In genomic region chr4:54784188-54784671, GRCh38 we compare ENCODE assay signal across 9 cellular contexts.
DNase-seq lines count a peak whose midpoint lies in the region; ATAC-seq and TF ChIP-seq lines count a peak whose summit lies in the region.
"Had no signal": no experiment of that assay in that cellular context is flagged by ENCODE, and none has a peak within 500 bp of the region (broad histone marks: within the 10 kb centered on the region; RNA-seq: fewer than 3 reads in every experiment).

No MANE protein-coding gene starts in this region.

- H3K36me3 ChIP-seq in stomach smooth muscle (ENCODE audit: control insufficient read depth in 2 of 2, insufficient read depth in 2 of 2, low read length in 2 of 2), result no peaks in the 10 kb centered on the region
- H3K36me3 ChIP-seq in BE2C, result no peaks in the 10 kb centered on the region

- no peak overlapping the region for H3K9ac ChIP-seq in stomach smooth muscle (ENCODE audit: low read length in 2 of 2)

- intact Hi-C loops in activated T-helper 1 cell treated with anti-CD3 and anti-CD28 coated beads, Interleukin-12 subunit alpha, Interleukin-12 subunit beta, Interleukin-2, Interleukin-4 antibody, amounts not matched to agents 30 ng/mL and 10 ng/mL and 1 ng/mL, durations not matched to agents 14 hours and 24 hours and 36 hours (cut with micrococcal nuclease), result no loop called here

- H3K36me3 Mint-ChIP-seq in activated T-helper 1 cell treated with anti-CD3 and anti-CD28 coated beads, Interleukin-12 subunit alpha, Interleukin-12 subunit beta, Interleukin-2, Interleukin-4 antibody, amounts not matched to agents 30 ng/mL and 10 ng/mL and 1 ng/mL, durations not matched to agents 14 hours and 24 hours and 36 hours (ENCODE audit: low read depth), result no peaks in the 10 kb centered on the region

- no peak overlapping the region for H3K4me3 ChIP-seq in HFF-Myc (replicated peaks; ENCODE audit: low read depth, low read length)
- H3K4me3 ChIP-seq in stomach smooth muscle (ENCODE audit: low read length in 2 of 2), result no peak overlapping the region
- H3K4me3 ChIP-seq in BE2C (ENCODE audit: low read depth, low read length), result no peak overlapping the region

- no peaks in the 10 kb centered on the region for H3K27me3 Mint-ChIP-seq in activated T-helper 1 cell treated with anti-CD3 and anti-CD28 coated beads, Interleukin-12 subunit alpha, Interleukin-12 subunit beta, Interleukin-2, Interleukin-4 antibody, amounts not matched to agents 30 ng/mL and 10 ng/mL and 1 ng/mL, durations not matched to agents 14 hours and 24 hours and 36 hours (ENCODE audit: insufficient read depth)
- H3K27me3 Mint-ChIP-seq: activated CD8-positive, alpha-beta T cell treated with anti-CD3 and anti-CD28 coated beads for 36 hours had no signal

- peak overlapping the region; percentile 31 for H3K27ac ChIP-seq in stomach smooth muscle (ENCODE audit: low read length)

- H3K4me1 ChIP-seq in stomach smooth muscle (ENCODE audit: control insufficient read depth, insufficient read depth, low read length) (peaks cover 6% of the 10 kb centered on the region), BE2C (no peaks in the 10 kb centered on the region)

- H3K9me3 ChIP-seq in stomach smooth muscle (ENCODE audit: control insufficient read depth in 2 of 2, low read length in 2 of 2) (no peaks in the 10 kb centered on the region), BE2C (no peaks in the 10 kb centered on the region)

- H3K27ac Mint-ChIP-seq in activated T-helper 1 cell treated with anti-CD3 and anti-CD28 coated beads, Interleukin-12 subunit alpha, Interleukin-12 subunit beta, Interleukin-2, Interleukin-4 antibody, amounts not matched to agents 30 ng/mL and 10 ng/mL and 1 ng/mL, durations not matched to agents 14 hours and 24 hours and 36 hours, result no peak overlapping the region
- H3K27ac Mint-ChIP-seq: activated CD8-positive, alpha-beta T cell treated with anti-CD3 and anti-CD28 coated beads for 36 hours had no signal

- TF ChIP-seq CTCF in HFF-Myc (IDR thresholded peaks at IDR 0.05; ENCODE audit: low read depth, low read length, missing control alignments) (no peak), BE2C (IDR thresholded peaks at IDR 0.05; ENCODE audit: low read depth, low read length) (no peak)

- no peak overlapping the region for H3K4me3 Mint-ChIP-seq in activated T-helper 1 cell treated with anti-CD3 and anti-CD28 coated beads, Interleukin-12 subunit alpha, Interleukin-12 subunit beta, Interleukin-2, Interleukin-4 antibody, amounts not matched to agents 30 ng/mL and 10 ng/mL and 1 ng/mL, durations not matched to agents 14 hours and 24 hours and 36 hours
- H3K4me3 Mint-ChIP-seq: activated CD8-positive, alpha-beta T cell treated with anti-CD3 and anti-CD28 coated beads for 36 hours had no signal

- H3K4me1 Mint-ChIP-seq in activated T-helper 1 cell treated with anti-CD3 and anti-CD28 coated beads, Interleukin-12 subunit alpha, Interleukin-12 subunit beta, Interleukin-2, Interleukin-4 antibody, amounts not matched to agents 30 ng/mL and 10 ng/mL and 1 ng/mL, durations not matched to agents 14 hours and 24 hours and 36 hours (ENCODE audit: low read depth), result no peaks in the 10 kb centered on the region

- DNase-seq in HFF-Myc (ENCODE audit: extremely low read depth, low read depth) (peak; percentile 89), brain pericyte (ENCODE audit: low read depth, low spot score) (peak; percentile 58), left lobe of liver (ENCODE audit: low spot score) (peak; percentile 46), DMS 273 treated with DMSO at 0.1 percent for 48 hours (lab: John Stamatoyannopoulos, UW) (no peak), BE2C (no peak)
- DNase-seq in activated effector memory CD4-positive, alpha-beta T cell treated with anti-CD3 and anti-CD28 coated beads, Interleukin-2, amount 50 U/mL, for 16 hours, result no peak
- DNase-seq in activated T-helper 1 cell treated with anti-CD3 and anti-CD28 coated beads, Interleukin-12 subunit alpha, Interleukin-12 subunit beta, Interleukin-2, Interleukin-4 antibody, amounts not matched to agents 30 ng/mL and 10 ng/mL and 1 ng/mL, durations not matched to agents 14 hours and 24 hours and 36 hours (ENCODE audit: low spot score), result no peak
- DNase-seq: activated CD8-positive, alpha-beta T cell treated with anti-CD3 and anti-CD28 coated beads for 36 hours had no signal

- ATAC-seq in left lobe of liver, result peak; percentile 62
- ATAC-seq: activated CD8-positive, alpha-beta T cell treated with anti-CD3 and anti-CD28 coated beads for 36 hours had no signal

- no peaks in the 10 kb centered on the region for H3K9me3 Mint-ChIP-seq in activated T-helper 1 cell treated with anti-CD3 and anti-CD28 coated beads, Interleukin-12 subunit alpha, Interleukin-12 subunit beta, Interleukin-2, Interleukin-4 antibody, amounts not matched to agents 30 ng/mL and 10 ng/mL and 1 ng/mL, durations not matched to agents 14 hours and 24 hours and 36 hours
- H3K9me3 Mint-ChIP-seq: activated CD8-positive, alpha-beta T cell treated with anti-CD3 and anti-CD28 coated beads for 36 hours had no signal

- H3K27me3 ChIP-seq in stomach smooth muscle (ENCODE audit: control insufficient read depth in 1 of 2, insufficient read depth in 2 of 2, low read length in 2 of 2) (no peaks in the 10 kb centered on the region), BE2C (no peaks in the 10 kb centered on the region)

Comparison
In these comparisons a context has a peak if more than half of its experiments do, and no peak if none do; other contexts are left out.
1. DNase-seq: peak in HFF-Myc (single experiment), brain pericyte (single experiment) and left lobe of liver (single experiment); none in activated effector memory CD4-positive, alpha-beta T cell treated with anti-CD3 and anti-CD28 coated beads, Interleukin-2, amount 50 U/mL, for 16 hours (single experiment), activated T-helper 1 cell treated with anti-CD3 and anti-CD28 coated beads, Interleukin-12 subunit alpha, Interleukin-12 subunit beta, Interleukin-2, Interleukin-4 antibody, amounts not matched to agents 30 ng/mL and 10 ng/mL and 1 ng/mL, durations not matched to agents 14 hours and 24 hours and 36 hours (single experiment), DMS 273 treated with DMSO at 0.1 percent for 48 hours (single experiment) and BE2C (single experiment).